Comparison of ENCODE assay signal across 1 cellular context in the genomic region with DNA sequence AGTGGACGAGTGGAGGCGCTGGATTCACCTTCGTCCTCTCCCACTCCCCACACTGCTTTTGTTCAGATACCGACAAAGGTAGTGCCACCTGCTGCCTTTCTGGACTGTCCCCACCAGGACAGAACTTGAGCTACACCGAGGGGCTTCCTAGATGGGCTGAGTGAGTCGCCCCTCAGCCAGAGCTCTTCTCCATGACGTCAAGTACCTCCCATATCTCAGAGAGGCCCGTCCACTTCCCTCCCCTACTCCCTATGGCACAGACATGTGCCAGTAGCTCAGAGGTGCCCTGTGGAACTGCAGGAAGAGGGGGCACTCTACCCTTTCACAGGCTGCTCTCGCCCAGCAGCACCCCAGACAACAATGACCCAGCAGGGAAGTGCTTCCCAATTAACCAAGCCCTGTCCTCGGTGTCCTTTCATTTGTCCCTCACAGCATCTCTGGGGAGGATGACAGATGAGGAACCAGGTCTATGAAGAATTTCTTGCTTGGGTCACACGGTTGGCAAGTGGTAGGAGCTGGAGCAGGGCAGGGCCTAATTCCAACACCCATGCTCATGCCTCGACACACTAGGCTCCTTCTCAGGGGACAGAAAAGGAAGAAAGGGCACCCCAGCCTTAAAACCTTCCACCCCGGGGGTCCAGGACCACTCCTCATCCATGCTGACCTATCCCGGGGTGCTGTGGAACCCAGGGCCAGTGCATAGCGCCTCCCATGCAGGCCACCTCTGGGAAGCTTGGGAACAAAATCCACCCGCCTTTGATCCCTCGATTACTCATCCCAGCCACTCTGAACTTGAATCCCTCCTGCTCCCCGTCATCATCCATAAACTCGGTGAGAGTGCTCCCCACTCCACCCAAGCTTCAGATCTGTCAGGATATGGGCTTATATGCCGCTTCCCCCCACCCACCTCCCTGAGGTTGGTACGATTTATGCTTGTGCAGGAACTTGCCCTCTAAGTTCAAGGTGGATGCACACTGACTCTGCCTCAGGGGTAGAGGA.
A peak's percentile ranks its signal among the peaks of the same experiment; 100 is the strongest.
TF ChIP-seq lines count a peak whose summit lies in the region.

No MANE protein-coding gene starts in this region.

TF ChIP-seq in HCT116, 20 proteins besides CTCF, POLR2A, EP300 and RAD21 (continued from another document):
- no peak for TF ChIP-seq ELF1 (IDR thresholded peaks at IDR 0.05; ENCODE audit: borderline replicate concordance, low read depth)
- TF ChIP-seq MAX (IDR thresholded peaks at IDR 0.05) = no peak
- TF ChIP-seq FOSL1 (IDR thresholded peaks at IDR 0.05; ENCODE audit: low read depth) = peak; percentile 46
- no peak for TF ChIP-seq SP1 (IDR thresholded peaks at IDR 0.05; ENCODE audit: low read depth)
- TF ChIP-seq EZH2phosphoT487 (IDR thresholded peaks at IDR 0.05; ENCODE audit: borderline replicate concordance) = no peak
- no peak for TF ChIP-seq SRF (IDR thresholded peaks at IDR 0.05; ENCODE audit: low read depth)
- TF ChIP-seq ZFX (IDR thresholded peaks at IDR 0.05) = no peak
- TF ChIP-seq ZNF274 (IDR thresholded peaks at IDR 0.05; ENCODE audit: low read depth, low read length) = no peak
- TF ChIP-seq ATF3 (IDR thresholded peaks at IDR 0.05) = no peak
- TF ChIP-seq, protein P1, sequence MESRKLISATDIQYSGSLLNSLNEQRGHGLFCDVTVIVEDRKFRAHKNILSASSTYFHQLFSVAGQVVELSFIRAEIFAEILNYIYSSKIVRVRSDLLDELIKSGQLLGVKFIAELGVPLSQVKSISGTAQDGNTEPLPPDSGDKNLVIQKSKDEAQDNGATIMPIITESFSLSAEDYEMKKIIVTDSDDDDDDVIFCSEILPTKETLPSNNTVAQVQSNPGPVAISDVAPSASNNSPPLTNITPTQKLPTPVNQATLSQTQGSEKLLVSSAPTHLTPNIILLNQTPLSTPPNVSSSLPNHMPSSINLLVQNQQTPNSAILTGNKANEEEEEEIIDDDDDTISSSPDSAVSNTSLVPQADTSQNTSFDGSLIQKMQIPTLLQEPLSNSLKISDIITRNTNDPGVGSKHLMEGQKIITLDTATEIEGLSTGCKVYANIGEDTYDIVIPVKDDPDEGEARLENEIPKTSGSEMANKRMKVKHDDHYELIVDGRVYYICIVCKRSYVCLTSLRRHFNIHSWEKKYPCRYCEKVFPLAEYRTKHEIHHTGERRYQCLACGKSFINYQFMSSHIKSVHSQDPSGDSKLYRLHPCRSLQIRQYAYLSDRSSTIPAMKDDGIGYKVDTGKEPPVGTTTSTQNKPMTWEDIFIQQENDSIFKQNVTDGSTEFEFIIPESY (IDR thresholded peaks at IDR 0.05; ENCODE audit: extremely low read depth, insufficient replicate concordance, low read length) = no peak
- TF ChIP-seq CEBPB (IDR thresholded peaks at IDR 0.05; ENCODE audit: low read depth) = no peak
- TF ChIP-seq CBX3 (IDR thresholded peaks at IDR 0.05; ENCODE audit: low read depth) = no peak
- TF ChIP-seq TCF7L2 (IDR thresholded peaks at IDR 0.05; ENCODE audit: borderline replicate concordance, extremely low read depth, insufficient read depth, insufficient read length) = peak; percentile 67
- TF ChIP-seq SIN3A (IDR thresholded peaks at IDR 0.05; ENCODE audit: low read depth) = no peak
